9 cellular contexts compared by ENCODE assay signal in the genomic region with DNA sequence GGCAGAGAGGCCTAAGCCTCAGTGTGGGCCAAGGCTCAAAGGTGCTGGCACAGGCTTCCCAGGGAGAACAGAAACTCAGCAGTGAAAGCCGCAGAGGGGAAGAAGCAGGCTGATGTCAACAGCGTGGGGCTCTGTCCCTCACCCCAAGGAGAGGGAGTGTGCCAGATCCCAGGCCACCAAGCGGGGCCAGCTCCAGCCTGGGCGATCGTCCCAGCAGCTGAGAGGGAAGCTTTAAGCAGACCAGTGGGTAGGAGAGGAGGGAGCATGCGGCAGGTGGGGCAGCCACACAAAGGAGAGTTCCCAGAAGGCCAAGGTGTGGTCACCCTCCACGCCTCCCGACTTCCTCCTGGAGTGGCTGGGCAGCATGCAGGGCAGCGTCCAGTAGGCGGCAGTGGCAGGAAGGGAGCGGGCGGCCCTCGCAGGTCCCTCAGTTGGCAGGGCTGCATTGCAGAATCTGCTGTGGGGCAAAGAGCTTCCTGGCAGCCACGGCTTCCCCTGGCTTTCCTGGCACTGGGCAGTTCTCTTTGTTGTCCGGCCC. TPM values are rescaled to one million over a fixed set of nuclear protein-coding genes. Genes with fewer than 3 reads are reported as not detected.
A peak's percentile ranks its signal among the peaks of the same experiment; 100 is the strongest.
DNase-seq lines count a peak whose midpoint lies in the region; ATAC-seq and TF ChIP-seq lines count a peak whose summit lies in the region.
"Had no signal": no experiment of that assay in that cellular context is flagged by ENCODE, and none has a peak within 500 bp of the region (broad histone marks: within the 10 kb centered on the region; RNA-seq: fewer than 3 reads in every experiment).

No MANE protein-coding gene starts in this region.

- H3K27ac ChIP-seq in Panc1 (ENCODE audit: low read length) (peak overlapping the region; percentile 73), parathyroid adenoma (peak overlapping the region; percentile 47), WERI-Rb-1 (no peak overlapping the region)
- H3K27ac ChIP-seq: brain microvascular endothelial cell had no signal

- H3K4me2 ChIP-seq in parathyroid adenoma (ENCODE audit: low read length): no peak overlapping the region

- H3K4me1 ChIP-seq in Panc1 (ENCODE audit: control insufficient read depth, insufficient read depth, low read length) (peaks cover 63% of the 10 kb centered on the region), parathyroid adenoma (peaks cover 7% of the 10 kb centered on the region)

- POLR2A ChIA-PET in GM10248 (lab: Yijun Ruan, JAX) (interaction anchor here (0.6 to 1.4 kb wide), 4 partner anchors 8 to 50 kb away, joined by 3 to 4 read pairs (median 4); a partner anchor contains a TSS), Panc1 (lab: Charles Lee) (interaction anchor here (0.6 kb wide), 1 partner anchor 12 kb away, joined by 7 read pairs; a partner anchor contains a TSS)

- H2AFZ ChIP-seq in parathyroid adenoma: no peak overlapping the region

- intact Hi-C loops in Panc1 (cut with micrococcal nuclease; ENCODE audit: unreplicated experiment): no loop called here

- ATAC-seq in Panc1 (peak; percentile 64), HG02763 (IDR thresholded peaks at IDR 0.05; ENCODE audit: unreplicated experiment) (no peak), HG02571 (IDR thresholded peaks at IDR 0.05; ENCODE audit: unreplicated experiment) (no peak)

- in situ Hi-C loops in Panc1 (cut with HindIII; ENCODE audit: low pct_unique_long_range_greater_than_20kb, low sequenced_read_pairs): no loop called here

- BruUV-seq in Panc1 (replicated peaks; lab: Mats Ljungman, UMichigan): TSS peak; percentile 34

- CTCF ChIA-PET in GM10248 (lab: Yijun Ruan, JAX) (interaction anchor here (0.8 to 6.3 kb wide), 13 partner anchors 11 to 89 kb away, joined by 3 to 50 read pairs (median 9); a partner anchor contains a TSS), Panc1 (lab: Charles Lee) (interaction anchor here (0.6 to 1.1 kb wide), 3 partner anchors 25 to 32 kb away, joined by 3 to 6 read pairs (median 3); no protein-coding TSS in a partner anchor)

- H3K4me3 ChIP-seq in Panc1 (ENCODE audit: low read depth in 2 of 2, low read length in 2 of 2) (peak overlapping the region in 1 of 2 experiments; percentile 7; a peak in 1 of 4 replicates), parathyroid adenoma (ENCODE audit: low read depth, low read length) (no peak overlapping the region), WERI-Rb-1 (ENCODE audit: low read depth, low read length) (no peak overlapping the region)

- H3K36me3 ChIP-seq in Panc1 (ENCODE audit: control insufficient read depth, insufficient read depth, low read length) (no peaks in the 10 kb centered on the region; the same call in 1 of the 2 replicates), parathyroid adenoma (ENCODE audit: control insufficient read depth, insufficient read depth, low read length) (no peaks in the 10 kb centered on the region), WERI-Rb-1 (peaks cover 87% of the 10 kb centered on the region)
- H3K36me3 ChIP-seq: brain microvascular endothelial cell had no signal

- DNase-seq in GM10248 (ENCODE audit: extremely low spot score) (no peak), Panc1 (ENCODE audit: low read depth, low spot score) (no peak), fibroblast of gingiva (ENCODE audit: low read depth) (peak; percentile 29), WERI-Rb-1 (no peak), amniotic stem cell (lab: John Stamatoyannopoulos, UW) (no peak)
- DNase-seq: brain microvascular endothelial cell had no signal

- H3K27me3 ChIP-seq in Panc1 (ENCODE audit: control insufficient read depth, insufficient read depth, low read length) (no peaks in the 10 kb centered on the region), parathyroid adenoma (ENCODE audit: control insufficient read depth, insufficient read depth, low read length) (no peaks in the 10 kb centered on the region), WERI-Rb-1 (ENCODE audit: insufficient read depth, low read depth, severe bottlenecking) (no peaks in the 10 kb centered on the region)
- H3K27me3 ChIP-seq: brain microvascular endothelial cell had no signal

- no peaks in the 10 kb centered on the region for H3K9me3 ChIP-seq in Panc1 (ENCODE audit: control insufficient read depth, insufficient read depth, low read depth, low read length)
- no peaks in the 10 kb centered on the region for H3K9me3 ChIP-seq in parathyroid adenoma (ENCODE audit: control insufficient read depth, low read length)
- no peaks in the 10 kb centered on the region for H3K9me3 ChIP-seq in WERI-Rb-1 (ENCODE audit: severe bottlenecking)

- H3K79me2 ChIP-seq in parathyroid adenoma: no peaks in the 10 kb centered on the region

- TF ChIP-seq CTCF in GM10248 (IDR thresholded peaks at IDR 0.05; ENCODE audit: control extremely low read depth, extremely low read depth, low read depth, missing control alignments) (peak; percentile 24), Panc1 (IDR thresholded peaks at IDR 0.05) (no peak), parathyroid adenoma (IDR thresholded peaks at IDR 0.05) (no peak), WERI-Rb-1 (IDR thresholded peaks at IDR 0.05; ENCODE audit: low read depth, low read length) (no peak)

- H3K9ac ChIP-seq in parathyroid adenoma: no peak overlapping the region

RNA-seq across cellular contexts. Expression of a gene that starts 6.0 kb away (rescaled TPM):
- total RNA-seq in Panc1 (2021; ENCODE audit: unreplicated experiment): 204 TPM
- polyA plus RNA-seq in Panc1 (2012; ENCODE audit: insufficient read length): 313 TPM

RNA-seq across cellular contexts. Expression of a gene that starts 12.5 kb away (rescaled TPM):
- 153 TPM for total RNA-seq in Panc1 (2021; ENCODE audit: unreplicated experiment)
- polyA plus RNA-seq in Panc1 (2012; ENCODE audit: insufficient read length): 97.2 TPM

RNA-seq across cellular contexts. Expression of a gene that starts 12.8 kb away (rescaled TPM):
- 59.3 TPM for total RNA-seq in Panc1 (2021; ENCODE audit: unreplicated experiment)
- 38.3 TPM for polyA plus RNA-seq in Panc1 (2012; ENCODE audit: insufficient read length)

RNA-seq across cellular contexts. Expression of a gene that starts 28.2 kb away (rescaled TPM):
- total RNA-seq in Panc1 (2021; ENCODE audit: unreplicated experiment): 0.67 TPM
- polyA plus RNA-seq in Panc1 (2012; ENCODE audit: insufficient read length): not detected

RNA-seq across cellular contexts. Expression of a gene that starts 39.7 kb away (rescaled TPM):
- 119 TPM for total RNA-seq in Panc1 (2021; ENCODE audit: unreplicated experiment)
- polyA plus RNA-seq in Panc1 (2012; ENCODE audit: insufficient read length): 53.0 TPM
